ENCODE assay signal across 19 cellular contexts in genomic region chr12:8680533-8680932, GRCh38. TPM values are rescaled to one million over a fixed set of nuclear protein-coding genes. Genes with fewer than 3 reads are reported as not detected.
DNase-seq lines count a peak whose midpoint lies in the region; TF ChIP-seq lines count a peak whose summit lies in the region.
"Had no signal": no experiment of that assay in that cellular context is flagged by ENCODE, and none has a peak within 500 bp of the region (broad histone marks: within the 10 kb centered on the region; RNA-seq: fewer than 3 reads in every experiment).

No MANE protein-coding gene starts in this region.

- H3K79me2 ChIP-seq in neural cell (replicated peaks; ENCODE audit: insufficient read depth, low read length) = no peaks in the 10 kb centered on the region

- no peak overlapping the region for H3K4me2 ChIP-seq in neural cell (ENCODE audit: low read length)

- peaks cover 0 to 5% (median 3%) of the 10 kb centered on the region in 7 donors for H3K9me3 Mint-ChIP-seq in CD14-positive monocyte

- H3K36me3 ChIP-seq in brain microvascular endothelial cell (replicated peaks) = no peaks in the 10 kb centered on the region
- H3K36me3 ChIP-seq in neural cell (ENCODE audit: insufficient read depth, low read length) = no peaks in the 10 kb centered on the region
- H3K36me3 ChIP-seq: uterus had no signal

- H3K4me3 ChIP-seq in brain microvascular endothelial cell (ENCODE audit: low read depth, low read length) (no peak overlapping the region), neural cell (ENCODE audit: low read length) (no peak overlapping the region)
- H3K4me3 ChIP-seq: body of pancreas, skin epidermis, uterus had no signal

- H3K9ac ChIP-seq in neural cell (ENCODE audit: low read length) = no peak overlapping the region

- DNase-seq in CD14-positive monocyte (ENCODE audit: low spot score) (no peak), brain microvascular endothelial cell (no peak), NAMALWA (ENCODE audit: low spot score) (no peak), occipital lobe (lab: John Stamatoyannopoulos, UW) (no peak), H4 (ENCODE audit: low spot score) (no peak)
- DNase-seq: activated naive CD4-positive, alpha-beta T cell; C1 segment of cervical spinal cord; DMS79; effector memory CD4-positive, alpha-beta T cell; Karpas-422; midbrain; stimulated activated naive CD4-positive, alpha-beta T cell treated with Interleukin-2 at 50 U/mL for 16 hours; T-helper 1 cell; uterus had no signal

- H3K27me3 Mint-ChIP-seq in CD14-positive monocyte (ENCODE audit: low read depth in 3 of 3) = peaks cover 0 to 3% (median 0%) of the 10 kb centered on the region in 3 donors

- H3K9me2 ChIP-seq in neural cell (ENCODE audit: insufficient read depth, low read length) = no peaks in the 10 kb centered on the region

- no peaks in the 10 kb centered on the region for H3K27me3 ChIP-seq in brain microvascular endothelial cell (replicated peaks)
- no peaks in the 10 kb centered on the region for H3K27me3 ChIP-seq in neural cell (ENCODE audit: insufficient read depth, low read depth, low read length)
- H3K27me3 ChIP-seq: body of pancreas, uterus had no signal

- H3K4me3 Mint-ChIP-seq in CD14-positive monocyte = no peak overlapping the region

- intact Hi-C loops in CD14-positive monocyte (cut with micrococcal nuclease) = loop anchor here (5.0 to 10.0 kb wide), 4 partner anchors 174 to 357 kb away; no protein-coding TSS in a partner anchor

- H3K27ac Mint-ChIP-seq in CD14-positive monocyte = peak overlapping the region in 4 of 7 donors; percentile 46 to 69 (median 58)

- H3K9me3 ChIP-seq in neural cell (ENCODE audit: low read length) = no peaks in the 10 kb centered on the region
- H3K9me3 ChIP-seq: body of pancreas, uterus had no signal

- no peak for TF ChIP-seq EP300 in Ishikawa (IDR thresholded peaks at IDR 0.05; ENCODE audit: borderline replicate concordance)
- TF ChIP-seq EP300 in neural cell (conservative IDR thresholded peaks at IDR 0.05; ENCODE audit: poor library complexity, severe bottlenecking) = no peak

- no peak overlapping the region for H3K27ac ChIP-seq in brain microvascular endothelial cell
- H3K27ac ChIP-seq in neural cell (ENCODE audit: low read length) = no peak overlapping the region
- H3K27ac ChIP-seq: body of pancreas had no signal

- H2AFZ ChIP-seq in neural cell (ENCODE audit: low read depth, low read length) = no peak overlapping the region

- TF ChIP-seq RAD21 in Ishikawa (IDR thresholded peaks at IDR 0.05; ENCODE audit: low read depth) = peak; percentile 18; the same call in 1 of the 2 replicates
- peak; percentile 22 for TF ChIP-seq RAD21 in neural cell (conservative IDR thresholded peaks at IDR 0.05)

- no peaks in the 10 kb centered on the region for H4K20me1 ChIP-seq in neural cell (ENCODE audit: insufficient read depth)

- H3K4me1 Mint-ChIP-seq in CD14-positive monocyte = peaks cover 21% of the 10 kb centered on the region

- H3K36me3 Mint-ChIP-seq in CD14-positive monocyte = no peaks in the 10 kb centered on the region

- no peaks in the 10 kb centered on the region for H3F3A ChIP-seq in neural cell (ENCODE audit: insufficient read depth, low read length, poor library complexity, severe bottlenecking)

- TF ChIP-seq CTCF in CD14-positive monocyte (IDR thresholded peaks at IDR 0.05) = no peak
- TF ChIP-seq CTCF in brain microvascular endothelial cell (IDR thresholded peaks at IDR 0.05; ENCODE audit: low read depth, low read length, missing control alignments) = peak; percentile 21
- peak; percentile 25 for TF ChIP-seq CTCF in neural cell (IDR thresholded peaks at IDR 0.05; ENCODE audit: poor library complexity, severe bottlenecking)

- in situ Hi-C loops in brain microvascular endothelial cell (cut with HindIII; ENCODE audit: low pct_ligation_motif_present, low sequenced_read_pairs) = no loop called here

TF ChIP-seq in Ishikawa, 13 proteins besides CTCF, POLR2A, EP300 and RAD21:
- TF ChIP-seq USF1 (IDR thresholded peaks at IDR 0.05) (no peak), TEAD4 (IDR thresholded peaks at IDR 0.05) (no peak), TAF1 (IDR thresholded peaks at IDR 0.05; ENCODE audit: low read depth) (no peak), CREB1 (IDR thresholded peaks at IDR 0.05; ENCODE audit: low read depth) (no peak)
TF ChIP-seq in Ishikawa: peak in this region for 0.

TF ChIP-seq in neural cell, 6 proteins besides CTCF, POLR2A, EP300 and RAD21:
- TF ChIP-seq MXI1 (conservative IDR thresholded peaks at IDR 0.05; ENCODE audit: poor library complexity, severe bottlenecking) (no peak), SMC3 (conservative IDR thresholded peaks at IDR 0.05; ENCODE audit: poor library complexity) (no peak)

RNA-seq across cellular contexts. Expression of gene RIMKLB, which starts 17.3 kb away (rescaled TPM):
- 1 to 10 TPM; 1.0 to 1.2 TPM for polyA plus RNA-seq in CD14-positive monocyte
- polyA plus RNA-seq in neural cell = 376 and 393 TPM in 2 replicates
- polyA minus RNA-seq in neural cell = 275 and 320 TPM in 2 replicates
- total RNA-seq in occipital lobe = 220 TPM
- total RNA-seq in H4 (2014; rRNA removed; shearing (Covaris generic)) = 15.9 and 18.6 TPM in 2 replicates

RNA-seq across cellular contexts. Expression of gene MFAP5, which starts 17.9 kb away (rescaled TPM):
- polyA plus RNA-seq in CD14-positive monocyte = not detected
- polyA plus RNA-seq in neural cell = not detected in 2 replicates
- polyA minus RNA-seq in neural cell = not detected in 2 replicates
- total RNA-seq in occipital lobe = not detected
- not detected in 2 replicates for total RNA-seq in H4 (2014; rRNA removed; shearing (Covaris generic))
- total RNA-seq: RPMI7951 had no signal

Comparison
In these comparisons a context has a peak if more than half of its experiments do, and no peak if none do; other contexts are left out.
1. RNA of gene RIMKLB, which starts 17.3 kb away (total RNA-seq): 220 TPM in occipital lobe (single experiment); 15.9 to 18.6 TPM in H4; every median in the first group is over 10 times any median in the second.